37 cellular contexts compared by ENCODE assay signal in the genomic region with DNA sequence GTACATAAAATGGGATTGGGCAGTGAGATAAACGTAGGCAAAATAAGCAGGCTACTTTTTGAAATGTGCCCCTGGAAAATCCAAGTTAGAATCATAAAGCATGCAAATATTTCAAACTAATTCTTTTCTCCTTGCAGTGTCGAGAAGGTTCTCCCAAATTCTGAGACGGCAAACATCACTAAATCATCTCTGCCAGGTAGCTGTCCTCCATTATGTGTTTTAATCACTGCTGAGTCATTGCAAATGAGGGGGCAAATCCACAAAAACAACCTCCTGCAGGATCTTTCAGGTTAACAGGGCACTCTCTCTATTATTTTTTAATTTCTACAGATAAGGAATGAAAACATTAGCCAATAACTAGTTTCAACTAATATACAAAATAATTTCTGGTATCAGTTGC.
"Had no signal": no experiment of that assay in that cellular context is flagged by ENCODE, and none has a peak within 500 bp of the region (broad histone marks: within the 10 kb centered on the region; RNA-seq: fewer than 3 reads in every experiment).

No MANE protein-coding gene starts in this region.

- DNase-seq: activated CD4-positive, alpha-beta T cell treated with anti-CD3 and anti-CD28 coated beads for 48 hours; activated CD4-positive, alpha-beta T cell treated with anti-CD3 and anti-CD28 coated beads, Interleukin-2, amount 50 U/mL, for 48 hours; activated CD8-positive, alpha-beta memory T cell treated with anti-CD3 and anti-CD28 coated beads for 24 hours; activated effector memory CD4-positive, alpha-beta T cell treated with Interleukin-2 at 50 U/mL for 16 hours; activated naive CD4-positive, alpha-beta T cell treated with Interleukin-2 at 50 U/mL for 16 hours; aorta; body of pancreas; cortex of kidney; left cardiac atrium; left ventricle myocardium superior; mammary epithelial cell; naive B cell; nephron progenitor cell; pancreas; retina; stimulated activated CD4-positive, alpha-beta T cell treated with anti-CD3 and anti-CD28 coated beads, Interleukin-1b, Interleukin-23, amount 100 ng/mL, for 48 hours; stimulated activated CD4-positive, alpha-beta T cell treated with anti-CD3 and anti-CD28 coated beads, Interleukin-4, amount 100 ng/mL, for 4 hours; stimulated activated CD8-positive, alpha-beta memory T cell treated with anti-CD3 and anti-CD28 coated beads, Interleukin-4, amount 100 ng/mL, for 48 hours; stimulated activated naive CD8-positive, alpha-beta T cell treated with anti-CD3 and anti-CD28 coated beads, Interleukin-15, amount 100 ng/mL, for 72 hours; substantia nigra; T-helper 9 cell; uterus had no signal

- H3K36me3 ChIP-seq: cardiac muscle cell, pancreas, prostate gland, uterus had no signal

- H3K4me3 Mint-ChIP-seq: activated naive CD8-positive, alpha-beta T cell; mesothelial cell of epicardium; naive B cell; nephron progenitor cell; stimulated activated memory B cell treated with anti-CD40 and anti-IgM and Interleukin-4, amounts not matched to agents 10 μg/mL and 1 μg/mL and 100 μg/mL, for 72 hours; stimulated activated naive CD8-positive, alpha-beta T cell treated with anti-CD3 and anti-CD28 coated beads, Interleukin-15, amount 100 ng/mL, for 72 hours; T-helper 1 cell treated with Interleukin-12 subunit alpha and Interleukin-12 subunit beta and Interleukin-4 antibody, amounts not matched to agents 30 μg/mL and 1 μg/mL, for 36 hours; type B pancreatic cell had no signal

- H3K27ac Mint-ChIP-seq: activated naive CD8-positive, alpha-beta T cell; mesothelial cell of epicardium; naive B cell; nephron progenitor cell; stimulated activated memory B cell treated with anti-CD40 and anti-IgM and Interleukin-4, amounts not matched to agents 10 μg/mL and 1 μg/mL and 100 μg/mL, for 72 hours; stimulated activated naive CD8-positive, alpha-beta T cell treated with anti-CD3 and anti-CD28 coated beads, Interleukin-15, amount 100 ng/mL, for 72 hours; T-helper 1 cell treated with Interleukin-12 subunit alpha and Interleukin-12 subunit beta and Interleukin-4 antibody, amounts not matched to agents 30 μg/mL and 1 μg/mL, for 36 hours; type B pancreatic cell had no signal

- H3K27me3 ChIP-seq: body of pancreas, cardiac muscle cell, pancreas, uterus had no signal

- H3K9me3 Mint-ChIP-seq: mesothelial cell of epicardium; naive B cell; nephron progenitor cell; stimulated activated memory B cell treated with anti-CD40 and anti-IgM and Interleukin-4, amounts not matched to agents 10 μg/mL and 1 μg/mL and 100 μg/mL, for 72 hours; stimulated activated naive CD8-positive, alpha-beta T cell treated with anti-CD3 and anti-CD28 coated beads, Interleukin-15, amount 100 ng/mL, for 72 hours; T-helper 1 cell treated with Interleukin-12 subunit alpha and Interleukin-12 subunit beta and Interleukin-4 antibody, amounts not matched to agents 30 μg/mL and 1 μg/mL, for 36 hours; type B pancreatic cell had no signal

- H3K27me3 Mint-ChIP-seq: activated naive CD8-positive, alpha-beta T cell had no signal

- H3K4me3 ChIP-seq: body of pancreas, cardiac muscle cell, pancreas, prostate gland, smooth muscle cell, uterus had no signal

- H3K4me1 Mint-ChIP-seq: mesothelial cell of epicardium; naive B cell; stimulated activated memory B cell treated with anti-CD40 and anti-IgM and Interleukin-4, amounts not matched to agents 10 μg/mL and 1 μg/mL and 100 μg/mL, for 72 hours; stimulated activated naive CD8-positive, alpha-beta T cell treated with anti-CD3 and anti-CD28 coated beads, Interleukin-15, amount 100 ng/mL, for 72 hours had no signal

- H3K36me3 Mint-ChIP-seq: activated naive CD8-positive, alpha-beta T cell; mesothelial cell of epicardium; naive B cell; stimulated activated memory B cell treated with anti-CD40 and anti-IgM and Interleukin-4, amounts not matched to agents 10 μg/mL and 1 μg/mL and 100 μg/mL, for 72 hours; type B pancreatic cell had no signal

- H3K9me3 ChIP-seq: body of pancreas, pancreas, prostate gland, uterus had no signal

- H3K4me2 ChIP-seq: smooth muscle cell had no signal

- ATAC-seq: activated CD4-positive, CD25-positive, alpha-beta regulatory T cell treated with anti-CD3 and anti-CD28 coated beads, Interleukin-2, amount 50 U/mL, for 24 hours; body of pancreas; left cardiac atrium; left ventricle myocardium superior; pancreas; stimulated activated memory B cell treated with anti-CD40 and anti-IgM and Interleukin-4, amounts not matched to agents 10 μg/mL and 1 μg/mL and 100 μg/mL, for 72 hours; stimulated activated naive CD8-positive, alpha-beta T cell treated with anti-CD3 and anti-CD28 coated beads, Interleukin-15, amount 100 ng/mL, for 72 hours had no signal

- H3K27ac ChIP-seq: body of pancreas, cardiac muscle cell, epithelial cell of prostate, pancreas, prostate gland, uterus, VCaP had no signal

- H3K4me1 ChIP-seq: body of pancreas, pancreas, prostate gland, uterus had no signal

- FAIRE-seq: endometrium, frontal cortex, keratinocyte, pancreas, TTC549 had no signal
